Comparison of ENCODE assay signal across 11 cellular contexts in genomic region chr2:24009680-24010476, GRCh38. TPM values are rescaled to one million over a fixed set of nuclear protein-coding genes. Genes with fewer than 3 reads are reported as not detected.
DNase-seq lines count a peak whose midpoint lies in the region; ATAC-seq, FAIRE-seq and TF ChIP-seq lines count a peak whose summit lies in the region.
"Had no signal": no experiment of that assay in that cellular context is flagged by ENCODE, and none has a peak within 500 bp of the region (broad histone marks: within the 10 kb centered on the region; RNA-seq: fewer than 3 reads in every experiment).

Gene MFSD2B (plus strand): TSS chr2:24010085. CDS start chr2:24010097, 12 bp downstream.

- H3K9me2 ChIP-seq in Karpas-422 (replicated peaks; ENCODE audit: insufficient read depth, low read length), result no peaks in the 10 kb centered on the region

- TF ChIP-seq CTCF in endothelial cell of umbilical vein (IDR thresholded peaks at IDR 0.05; ENCODE audit: extremely low read depth in 1 of 2, insufficient read depth in 1 of 2, low read depth in 1 of 2, low read length in 2 of 2) (no peak), mesothelial cell of epicardium (IDR thresholded peaks at IDR 0.05; ENCODE audit: unreplicated experiment) (no peak)
- no peak for TF ChIP-seq CTCF in CD8-positive, alpha-beta T cell (IDR thresholded peaks at IDR 0.05)

- H3K27me3 ChIP-seq in endothelial cell of umbilical vein (ENCODE audit: control insufficient read depth in 2 of 2, insufficient read depth in 2 of 2, low read length in 2 of 2) (no peaks in the 10 kb centered on the region), Karpas-422 (ENCODE audit: low read length) (no peaks in the 10 kb centered on the region)
- peaks cover 15% of the 10 kb centered on the region for H3K27me3 ChIP-seq in CD8-positive, alpha-beta T cell (ENCODE audit: insufficient read depth, low read length)

- peaks cover 54% of the 10 kb centered on the region for H3K27me3 Mint-ChIP-seq in stimulated activated naive CD8-positive, alpha-beta T cell treated with anti-CD3 and anti-CD28 coated beads, Interleukin-15, amount 100 ng/mL, for 72 hours
- peaks cover 34% of the 10 kb centered on the region for H3K27me3 Mint-ChIP-seq in mesothelial cell of epicardium (ENCODE audit: low read depth)
- H3K27me3 Mint-ChIP-seq in CD8-positive, alpha-beta T cell (ENCODE audit: low read depth), result peaks cover 34% of the 10 kb centered on the region

- H3K36me3 ChIP-seq in endothelial cell of umbilical vein (ENCODE audit: control insufficient read depth in 2 of 2, extremely low read depth in 1 of 2, insufficient read depth in 2 of 2, low read length in 2 of 2), result no peaks in the 10 kb centered on the region
- H3K36me3 ChIP-seq in Karpas-422 (ENCODE audit: insufficient read depth, low read length), result no peaks in the 10 kb centered on the region
- H3K36me3 ChIP-seq in CD8-positive, alpha-beta T cell (ENCODE audit: insufficient read depth, low read length), result no peaks in the 10 kb centered on the region
- H3K36me3 ChIP-seq: neutrophil had no signal

- intact Hi-C loops in endothelial cell of umbilical vein (cut with micrococcal nuclease), result no loop called here
- intact Hi-C loops in CD8-positive, alpha-beta T cell (cut with DNase I, micrococcal nuclease), result no loop called here

- H3K4me2 ChIP-seq in endothelial cell of umbilical vein (ENCODE audit: insufficient read depth, low read length) (peak within 1 kb of the TSS; percentile 68), Karpas-422 (ENCODE audit: low read depth, low read length, poor library complexity, severe bottlenecking) (no peak within 1 kb of the TSS)

- H3K36me3 Mint-ChIP-seq in mesothelial cell of epicardium, result peaks cover 2% of the 10 kb centered on the region
- H3K36me3 Mint-ChIP-seq in CD8-positive, alpha-beta T cell, result no peaks in the 10 kb centered on the region

- no TSS peak for BruUV-seq in endothelial cell of umbilical vein (replicated peaks; lab: Mats Ljungman, UMichigan)

- DNase-seq in stimulated activated naive CD8-positive, alpha-beta T cell treated with anti-CD3 and anti-CD28 coated beads, Interleukin-15, amount 100 ng/mL, for 72 hours, result no peak
- DNase-seq in stimulated activated naive CD8-positive, alpha-beta T cell treated with anti-CD3 and anti-CD28 coated beads, Interleukin-15, Interleukin-2, amounts not matched to agents 100 U/mL and 50 U/mL, for 24 hours, result no peak
- DNase-seq in endothelial cell of umbilical vein (ENCODE audit: low read depth, low spot score) (no peak), mesothelial cell of epicardium (ENCODE audit: low spot score in 2 of 2, unreplicated experiment in 2 of 2) (no peak), Karpas-422 (no peak), urothelium cell line (ENCODE audit: low spot score) (no peak)
- DNase-seq in CD8-positive, alpha-beta T cell, result no peak
- DNase-seq in activated CD4-positive, alpha-beta T cell treated with anti-CD3 and anti-CD28 coated beads for 4 hours, result no peak
- DNase-seq: activated CD4-positive, alpha-beta T cell treated with anti-CD3 and anti-CD28 coated beads, Interleukin-2, amount 50 U/mL, for 48 hours had no signal

- peaks cover 6% of the 10 kb centered on the region for H3K4me1 Mint-ChIP-seq in stimulated activated naive CD8-positive, alpha-beta T cell treated with anti-CD3 and anti-CD28 coated beads, Interleukin-15, amount 100 ng/mL, for 72 hours
- peaks cover 8% of the 10 kb centered on the region for H3K4me1 Mint-ChIP-seq in mesothelial cell of epicardium
- H3K4me1 Mint-ChIP-seq in CD8-positive, alpha-beta T cell (ENCODE audit: low read depth), result peaks cover 7% of the 10 kb centered on the region

- H2AFZ ChIP-seq in endothelial cell of umbilical vein (ENCODE audit: low read depth, low read length), result peak within 1 kb of the TSS; percentile 88
- no peak within 1 kb of the TSS for H2AFZ ChIP-seq in Karpas-422 (ENCODE audit: low read length)

- POLR2A ChIA-PET in endothelial cell of umbilical vein (lab: Charles Lee), result interaction anchor here (0.6 kb wide), 1 partner anchor 67 kb away, joined by 5 read pairs; the partner anchor contains the start of gene SF3B6
- POLR2A ChIA-PET in CD8-positive, alpha-beta T cell (lab: Charles Lee), result no interaction called here

- H3K9ac ChIP-seq in endothelial cell of umbilical vein (replicated peaks; ENCODE audit: extremely low read depth, insufficient read depth, low read length) (peak within 1 kb of the TSS; percentile 56), Karpas-422 (ENCODE audit: low read length) (no peak within 1 kb of the TSS)

- H3K4me3 ChIP-seq in endothelial cell of umbilical vein (replicated peaks in 1 of 3; ENCODE audit: insufficient read depth in 1 of 3, low read depth in 1 of 3, low read length in 3 of 3) (peak within 1 kb of the TSS; percentile 28 to 50 (median 40)), Karpas-422 (ENCODE audit: low read length) (no peak within 1 kb of the TSS)
- H3K4me3 ChIP-seq in CD8-positive, alpha-beta T cell (ENCODE audit: low read depth, low read length), result no peak within 1 kb of the TSS

- H3K9me3 Mint-ChIP-seq in stimulated activated naive CD8-positive, alpha-beta T cell treated with anti-CD3 and anti-CD28 coated beads, Interleukin-15, amount 100 ng/mL, for 72 hours, result no peaks in the 10 kb centered on the region
- no peaks in the 10 kb centered on the region for H3K9me3 Mint-ChIP-seq in mesothelial cell of epicardium
- H3K9me3 Mint-ChIP-seq in CD8-positive, alpha-beta T cell, result no peaks in the 10 kb centered on the region

- no peaks in the 10 kb centered on the region for H3K79me2 ChIP-seq in endothelial cell of umbilical vein (ENCODE audit: control insufficient read depth, insufficient read depth, low read length)
- H3K79me2 ChIP-seq in Karpas-422 (ENCODE audit: low read length), result no peaks in the 10 kb centered on the region

- TF ChIP-seq POLR2A in endothelial cell of umbilical vein (IDR thresholded peaks at IDR 0.05; ENCODE audit: low read depth, low read length), result no peak

- ATAC-seq in stimulated activated naive CD8-positive, alpha-beta T cell treated with anti-CD3 and anti-CD28 coated beads, Interleukin-15, amount 100 ng/mL, for 72 hours, result peak; percentile 61
- ATAC-seq in stimulated activated naive CD8-positive, alpha-beta T cell treated with anti-CD3 and anti-CD28 coated beads, Interleukin-15, Interleukin-2, amounts not matched to agents 100 U/mL and 50 U/mL, for 24 hours, result no peak
- ATAC-seq in CD8-positive, alpha-beta T cell, result no peak

- H3K27ac ChIP-seq in endothelial cell of umbilical vein (ENCODE audit: insufficient read depth, low read depth, low read length), result no peak within 1 kb of the TSS
- H3K27ac ChIP-seq in Karpas-422 (ENCODE audit: low read length), result no peak within 1 kb of the TSS
- H3K27ac ChIP-seq in CD8-positive, alpha-beta T cell (ENCODE audit: low read depth, low read length), result no peak within 1 kb of the TSS
- H3K27ac ChIP-seq: neutrophil had no signal

- dilution Hi-C loops in endothelial cell of umbilical vein (cut with MboI; ENCODE audit: extremely low pct_ligation_motif_present, low sequenced_read_pairs), result no loop called here

- no peaks in the 10 kb centered on the region for H3K9me3 ChIP-seq in endothelial cell of umbilical vein (replicated peaks; ENCODE audit: control insufficient read depth, insufficient read depth, low read length)
- no peaks in the 10 kb centered on the region for H3K9me3 ChIP-seq in Karpas-422 (ENCODE audit: low read length)
- H3K9me3 ChIP-seq in CD8-positive, alpha-beta T cell (ENCODE audit: low read length), result no peaks in the 10 kb centered on the region
- H3K9me3 ChIP-seq: neutrophil had no signal

- no peak within 1 kb of the TSS for H3K27ac Mint-ChIP-seq in stimulated activated naive CD8-positive, alpha-beta T cell treated with anti-CD3 and anti-CD28 coated beads, Interleukin-15, amount 100 ng/mL, for 72 hours
- no peak within 1 kb of the TSS for H3K27ac Mint-ChIP-seq in mesothelial cell of epicardium
- H3K27ac Mint-ChIP-seq in CD8-positive, alpha-beta T cell, result no peak within 1 kb of the TSS

- FAIRE-seq in endothelial cell of umbilical vein (lab: Jason Lieb, UNC) (peak; percentile 62), urothelium cell line (lab: Jason Lieb, UNC) (no peak)
- FAIRE-seq: G401.6 had no signal

- no peaks in the 10 kb centered on the region for H3K9me1 ChIP-seq in endothelial cell of umbilical vein (replicated peaks; ENCODE audit: control insufficient read depth, extremely low read depth, insufficient read depth, low read length)

- CTCF ChIA-PET in endothelial cell of umbilical vein (lab: Charles Lee), result interaction anchor here (0.6 to 1.4 kb wide), 3 partner anchors 12 to 37 kb away, joined by 3 to 4 read pairs (median 3); partner anchors contain the start of gene WDCP
- CTCF ChIA-PET in CD8-positive, alpha-beta T cell (lab: Charles Lee), result no interaction called here

- no peaks in the 10 kb centered on the region for H4K20me1 ChIP-seq in endothelial cell of umbilical vein (replicated peaks; ENCODE audit: control insufficient read depth, extremely low read depth, insufficient read depth, low read length)
- H4K20me1 ChIP-seq in Karpas-422 (ENCODE audit: insufficient read depth, low read depth, low read length), result no peaks in the 10 kb centered on the region

- H3K4me3 Mint-ChIP-seq in stimulated activated naive CD8-positive, alpha-beta T cell treated with anti-CD3 and anti-CD28 coated beads, Interleukin-15, amount 100 ng/mL, for 72 hours, result peak within 1 kb of the TSS; percentile 19 to 46
- H3K4me3 Mint-ChIP-seq in mesothelial cell of epicardium, result peak within 1 kb of the TSS; percentile 51
- no peak within 1 kb of the TSS for H3K4me3 Mint-ChIP-seq in CD8-positive, alpha-beta T cell

- H3K4me1 ChIP-seq in endothelial cell of umbilical vein (ENCODE audit: control insufficient read depth, extremely low read depth, insufficient read depth, low read length) (peaks cover 9% of the 10 kb centered on the region), Karpas-422 (ENCODE audit: low read length) (no peaks in the 10 kb centered on the region)
- no peaks in the 10 kb centered on the region for H3K4me1 ChIP-seq in CD8-positive, alpha-beta T cell (ENCODE audit: insufficient read depth, low read length)

TF ChIP-seq in endothelial cell of umbilical vein, 7 proteins besides CTCF, POLR2A, EP300 and RAD21 (continues in another document):
- TF ChIP-seq EZH2 (IDR thresholded peaks at IDR 0.05; ENCODE audit: borderline replicate concordance, low read depth, low read length, severe bottlenecking), result no peak

RNA-seq across cellular contexts. Expression of gene MFSD2B, which starts in this region (rescaled TPM):
- 0.28 and 0.82 TPM in 2 replicates for total RNA-seq in endothelial cell of umbilical vein
- 0.18 and 0.29 TPM in 2 replicates for polyA plus RNA-seq in endothelial cell of umbilical vein
- polyA plus RNA-seq in endothelial cell of umbilical vein (2011; cell fraction: cytosol; rRNA removed), result 0.21 and 0.35 TPM in 2 replicates
- 0.41 and 0.57 TPM in 2 replicates for polyA plus RNA-seq in endothelial cell of umbilical vein (2011; cell fraction: nucleus; rRNA removed)
- polyA plus RNA-seq in endothelial cell of umbilical vein (2012), result 0.55 and 0.65 TPM in 2 replicates
- 0.46 and 0.64 TPM in 2 replicates for polyA minus RNA-seq in endothelial cell of umbilical vein
- not detected for polyA minus RNA-seq in endothelial cell of umbilical vein (2011; cell fraction: cytosol; rRNA and poly(A)+ RNA removed)
- 0.29 TPM in 1 of 2 replicates, not detected in the other for polyA minus RNA-seq in endothelial cell of umbilical vein (2011; cell fraction: nucleus; rRNA and poly(A)+ RNA removed)
- 0.16 to 0.84 TPM (median 0.31 TPM) in 3 replicates for total RNA-seq in mesothelial cell of epicardium
- not detected in 2 replicates for total RNA-seq in Karpas-422 (2014; rRNA removed; shearing (Covaris generic); ENCODE audit: low replicate concordance)
- total RNA-seq in CD8-positive, alpha-beta T cell, result under 1 TPM; 0.47 to 0.68 TPM

Comparison
In these comparisons a context has a peak if more than half of its experiments do, and no peak if none do; other contexts are left out.
1. H3K4me3 ChIP-seq: peak in endothelial cell of umbilical vein (3 of 3); none in Karpas-422 (single experiment) and CD8-positive, alpha-beta T cell (single experiment).